14 cellular contexts compared by ENCODE assay signal in the genomic region with DNA sequence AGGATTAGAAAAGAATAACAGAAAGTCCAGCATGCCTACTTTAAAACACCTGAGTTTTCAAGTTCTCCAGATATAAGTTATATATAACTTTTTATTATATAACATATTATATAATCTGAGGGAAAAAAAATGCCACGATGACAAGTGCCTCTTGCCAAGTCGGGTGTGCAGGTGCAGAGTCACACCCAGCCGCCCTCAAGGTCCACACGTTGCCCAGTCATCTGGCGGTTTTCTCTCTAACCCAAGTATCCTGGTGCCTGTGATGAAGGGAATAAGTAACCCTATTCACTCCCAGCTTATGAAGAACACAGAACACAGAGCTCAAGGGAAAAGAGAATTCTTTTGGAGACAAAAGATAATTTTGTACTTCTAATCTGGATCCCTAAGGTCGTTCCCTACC. TPM values are rescaled to one million over a fixed set of nuclear protein-coding genes. Genes with fewer than 3 reads are reported as not detected.
DNase-seq lines count a peak whose midpoint lies in the region; FAIRE-seq and TF ChIP-seq lines count a peak whose summit lies in the region.
"Not testable (repeated sequence)": the region's sequence is repeated elsewhere in the genome, so short reads cannot be mapped to it uniquely, and the experiment has no call there.
"Had no signal": no experiment of that assay in that cellular context is flagged by ENCODE, and none has a peak within 500 bp of the region (broad histone marks: within the 10 kb centered on the region; RNA-seq: fewer than 3 reads in every experiment).

No MANE protein-coding gene starts in this region.

- H3K27me3 Mint-ChIP-seq in neural progenitor cell (ENCODE audit: insufficient read depth, low read depth): not testable (repeated sequence)

- not testable (repeated sequence) for H3K27me3 ChIP-seq in WERI-Rb-1 (ENCODE audit: insufficient read depth, low read depth, severe bottlenecking); esophagus muscularis mucosa; mesendoderm (ENCODE audit: insufficient read depth, low read length, poor library complexity); neural progenitor cell; small intestine (ENCODE audit: control insufficient read depth in 2 of 2, insufficient read depth in 2 of 2, low read length in 2 of 2)

- not testable (repeated sequence) for H4K20me1 ChIP-seq in neural progenitor cell (ENCODE audit: low read depth)

- H2AK5ac ChIP-seq in mesendoderm (ENCODE audit: low read length): not testable (repeated sequence)

- H3K4me3 Mint-ChIP-seq in neural progenitor cell: not testable (repeated sequence)

- H3K56ac ChIP-seq in mesendoderm (ENCODE audit: low read length): not testable (repeated sequence)

- WGBS in esophagus muscularis mucosa: 85% methylated on average over 6 of the region's 6 CpGs
- no CpG with 5 or more reads among the region's 6 CpGs for WGBS in mesendoderm (ENCODE audit: extremely low coverage, insufficient coverage, low lambda C conversion rate)
- WGBS in small intestine, 3 donors: 18 to 61% (median 35%) methylated on average over 6 of the region's 6 CpGs

- H3F3A ChIP-seq in neural progenitor cell (ENCODE audit: low read depth): not testable (repeated sequence)

- not testable (repeated sequence) for TF ChIP-seq EP300 in esophagus muscularis mucosa (IDR thresholded peaks at IDR 0.05)

- H3K79me1 ChIP-seq in mesendoderm (ENCODE audit: low read length): not testable (repeated sequence)

- TF ChIP-seq CTCF in WERI-Rb-1 (IDR thresholded peaks at IDR 0.05; ENCODE audit: low read depth, low read length); esophagus muscularis mucosa (IDR thresholded peaks at IDR 0.05); neural progenitor cell (IDR thresholded peaks at IDR 0.05): not testable (repeated sequence)

- TF ChIP-seq POLR2A in esophagus muscularis mucosa (IDR thresholded peaks at IDR 0.05; ENCODE audit: low read depth): not testable (repeated sequence)

- H4K5ac ChIP-seq in mesendoderm (ENCODE audit: low read length): not testable (repeated sequence)

- not testable (repeated sequence) for H3K23ac ChIP-seq in mesendoderm (ENCODE audit: low read length)

- H2BK5ac ChIP-seq in mesendoderm (ENCODE audit: low read length): not testable (repeated sequence)

- H3K4me1 ChIP-seq in esophagus muscularis mucosa; small intestine (ENCODE audit: control insufficient read depth in 2 of 2, insufficient read depth in 1 of 2, low read depth in 1 of 2, low read length in 1 of 2): not testable (repeated sequence)
- peaks cover 17% of the 10 kb centered on the region for H3K4me1 ChIP-seq in mesendoderm (ENCODE audit: control insufficient read depth, low read depth, low read length)
- H3K4me1 ChIP-seq in neural progenitor cell: peaks cover 41% of the 10 kb centered on the region

- not testable (repeated sequence) for H3K9me3 ChIP-seq in WERI-Rb-1 (ENCODE audit: severe bottlenecking); esophagus muscularis mucosa; neural progenitor cell (ENCODE audit: low read depth); small intestine (ENCODE audit: control insufficient read depth, low read depth)

- DNase-seq in NCI-H748 (lab: John Stamatoyannopoulos, UW; ENCODE audit: unreplicated experiment): peak; percentile 50
- DNase-seq in WERI-Rb-1; mesendoderm; neural progenitor cell (ENCODE audit: low spot score): not testable (repeated sequence)
- peak; percentile 29 for DNase-seq in esophagus muscularis mucosa (ENCODE audit: extremely low spot score)
- peak; percentile 43 for DNase-seq in small intestine

- H3K4ac ChIP-seq in mesendoderm (ENCODE audit: low read depth, low read length): not testable (repeated sequence)

- H3K18ac ChIP-seq in mesendoderm (ENCODE audit: low read length): peak overlapping the region; percentile 43

- not testable (repeated sequence) for FAIRE-seq in small intestine (lab: Jason Lieb, UNC)

- H3K4me1 Mint-ChIP-seq in neural progenitor cell: peaks cover 46% of the 10 kb centered on the region

- not testable (repeated sequence) for H3K36me3 Mint-ChIP-seq in neural progenitor cell

- not testable (repeated sequence) for H4K8ac ChIP-seq in mesendoderm (ENCODE audit: low read depth, low read length)

- not testable (repeated sequence) for H2BK15ac ChIP-seq in mesendoderm (replicated peaks; ENCODE audit: low read depth)

- H3K27ac ChIP-seq in WERI-Rb-1 (peak overlapping the region; percentile 3; the same call in 1 of the 2 replicates), mesendoderm (ENCODE audit: low read depth, low read length) (peak overlapping the region; percentile 13)
- H3K27ac ChIP-seq in esophagus muscularis mucosa (replicated peaks in 1 of 4); neural progenitor cell; small intestine (ENCODE audit: low read depth in 1 of 2, low read length in 1 of 2): not testable (repeated sequence)

- intact Hi-C loops in esophagus muscularis mucosa (cut with DNase I): not testable (repeated sequence)

- not testable (repeated sequence) for H3K9ac ChIP-seq in mesendoderm (ENCODE audit: low read length); neural progenitor cell

- not testable (repeated sequence) for H3K36me3 ChIP-seq in WERI-Rb-1; esophagus muscularis mucosa; mesendoderm (ENCODE audit: control insufficient read depth, insufficient read depth, low read length); neural progenitor cell; small intestine (ENCODE audit: control insufficient read depth in 2 of 2, insufficient read depth in 2 of 2, low read length in 2 of 2)

- not testable (repeated sequence) for H3K27ac Mint-ChIP-seq in neural progenitor cell

- not testable (repeated sequence) for H3K4me2 ChIP-seq in mesendoderm (ENCODE audit: low read length)
- H3K4me2 ChIP-seq in neural progenitor cell: peak overlapping the region; percentile 42

- H2AFZ ChIP-seq in neural progenitor cell (replicated peaks): not testable (repeated sequence)

- not testable (repeated sequence) for H3K9me3 Mint-ChIP-seq in neural progenitor cell

- not testable (repeated sequence) for H2BK120ac ChIP-seq in mesendoderm (ENCODE audit: low read depth, low read length)

- not testable (repeated sequence) for H3K79me2 ChIP-seq in mesendoderm (ENCODE audit: control insufficient read depth, insufficient read depth, low read length); neural progenitor cell (ENCODE audit: low read depth)

- not testable (repeated sequence) for H3K4me3 ChIP-seq in WERI-Rb-1 (ENCODE audit: low read depth, low read length); esophagus muscularis mucosa; mesendoderm (ENCODE audit: low read length); neural progenitor cell; small intestine (ENCODE audit: low read depth in 1 of 2, low read length in 2 of 2)

RNA-seq across cellular contexts. Expression of a gene that starts 31.8 kb away (rescaled TPM):
- total RNA-seq in esophagus muscularis mucosa (not detected), neural progenitor cell (ENCODE audit: low replicate concordance) (not detected in 2 replicates)
- polyA plus RNA-seq in mesendoderm (2013, experiment 1 of 2): 0.03 TPM
- polyA plus RNA-seq in mesendoderm (2013, experiment 2 of 2): not detected
- polyA plus RNA-seq in small intestine: not detected
- total RNA-seq: A673; CD4-positive, alpha-beta memory T cell; CD4-positive, CD25-positive, alpha-beta regulatory T cell; CD8-positive, alpha-beta memory T cell; Daoy; G401; GM12878 had no signal
- polyA plus RNA-seq: CD14-positive monocyte; CD4-positive, CD25-positive, alpha-beta regulatory T cell; CD8-positive, alpha-beta memory T cell; GM12878 had no signal

RNA-seq across cellular contexts. Expression of a gene that starts 52.5 kb away (rescaled TPM):
- total RNA-seq in esophagus muscularis mucosa (1 to 10 TPM; 2.1 to 5.6 (median 3.5) TPM), neural progenitor cell (ENCODE audit: low replicate concordance) (10.8 and 11.9 TPM in 2 replicates)
- 4.1 TPM for polyA plus RNA-seq in mesendoderm (2013, experiment 1 of 2)
- 4.3 TPM for polyA plus RNA-seq in mesendoderm (2013, experiment 2 of 2)
- 1 to 10 TPM in 1 of 3 donors, under 1 TPM in 2; 0.45 to 1.9 (median 0.54) TPM for polyA plus RNA-seq in small intestine
- total RNA-seq: CD8-positive, alpha-beta memory T cell had no signal
- polyA plus RNA-seq: CD14-positive monocyte; CD8-positive, alpha-beta memory T cell had no signal
